18 cellular contexts compared by ENCODE assay signal in genomic region chr5:9483251-9483650, GRCh38.
DNase-seq lines count a peak whose midpoint lies in the region; ATAC-seq and TF ChIP-seq lines count a peak whose summit lies in the region.
"Had no signal": no experiment of that assay in that cellular context is flagged by ENCODE, and none has a peak within 500 bp of the region (broad histone marks: within the 10 kb centered on the region; RNA-seq: fewer than 3 reads in every experiment).

No MANE protein-coding gene starts in this region.

- H3K27ac ChIP-seq in SK-N-SH (ENCODE audit: low read depth in 2 of 2, low read length in 1 of 2): peak overlapping the region in 1 of 2 experiments; percentile 30; a peak in 1 of 4 replicates
- peak overlapping the region; percentile 55 for H3K27ac ChIP-seq in hepatocyte
- H3K27ac ChIP-seq: testis had no signal

- CTCF ChIA-PET in SK-N-SH (lab: Yijun Ruan, JAX): interaction anchor here (0.8 to 1.0 kb wide), 2 partner anchors 9 to 16 kb away, joined by 3 to 4 read pairs; no protein-coding TSS in a partner anchor

- ATAC-seq in SK-N-SH treated with all-trans-retinoic acid at 6 μM for 48 hours: peak; percentile 57
- no peak for ATAC-seq in HG02981 (IDR thresholded peaks at IDR 0.05; ENCODE audit: unreplicated experiment)
- ATAC-seq: activated naive CD8-positive, alpha-beta T cell treated with anti-CD3 and anti-CD28 coated beads, Interleukin-2, amount 50 U/mL, for 24 hours; activated T-helper 17 cell treated with anti-CD3 and anti-CD28 coated beads, Interleukin-2, amount 50 U/mL, for 72 hours; stimulated activated effector memory CD8-positive, alpha-beta T cell treated with anti-CD3 and anti-CD28 coated beads, Interleukin-12 subunit alpha, Interleukin-12 subunit beta, amount 100 ng/mL, for 72 hours had no signal

- H3K79me2 ChIP-seq in SK-N-SH (ENCODE audit: insufficient read depth) (no peaks in the 10 kb centered on the region), hepatocyte (no peaks in the 10 kb centered on the region)

- H4K20me1 ChIP-seq in SK-N-SH (ENCODE audit: insufficient read depth) (no peaks in the 10 kb centered on the region), hepatocyte (ENCODE audit: insufficient read depth, poor library complexity, severe bottlenecking) (no peaks in the 10 kb centered on the region)

- H2AFZ ChIP-seq in SK-N-SH (ENCODE audit: low read depth) (no peak overlapping the region), hepatocyte (peak overlapping the region; percentile 23)

- H3K9ac ChIP-seq in SK-N-SH: no peak overlapping the region

- TF ChIP-seq RAD21 in SK-N-SH (IDR thresholded peaks at IDR 0.05; ENCODE audit: low read length): no peak

- TF ChIP-seq CTCF in SK-N-SH (IDR thresholded peaks at IDR 0.05) (no peak), WI38 (IDR thresholded peaks at IDR 0.05; ENCODE audit: low read depth, low read length) (no peak), hepatocyte (IDR thresholded peaks at IDR 0.05; ENCODE audit: poor library complexity) (no peak)

- no peaks in the 10 kb centered on the region for H3F3A ChIP-seq in SK-N-SH (replicated peaks; ENCODE audit: insufficient read depth)

- POLR2A ChIA-PET in SK-N-SH (lab: Yijun Ruan, JAX): no interaction called here

- H3K4me1 ChIP-seq in SK-N-SH (ENCODE audit: control insufficient read depth in 1 of 2, insufficient read depth in 2 of 2, low read depth in 1 of 2, low read length in 1 of 2): no peaks in the 10 kb centered on the region; a peak in 2 of 4 replicates
- H3K4me1 ChIP-seq in hepatocyte (ENCODE audit: insufficient read depth): no peaks in the 10 kb centered on the region
- H3K4me1 ChIP-seq: testis had no signal

- no peak for TF ChIP-seq EP300 in SK-N-SH (IDR thresholded peaks at IDR 0.05; ENCODE audit: borderline replicate concordance in 1 of 2, low read depth in 1 of 2, low read length in 1 of 2)

- H3K36me3 ChIP-seq in SK-N-SH (replicated peaks in 1 of 2; ENCODE audit: control insufficient read depth in 1 of 2, insufficient read depth in 2 of 2, low read length in 1 of 2): no peaks in the 10 kb centered on the region
- no peaks in the 10 kb centered on the region for H3K36me3 ChIP-seq in hepatocyte (replicated peaks; ENCODE audit: insufficient read depth, low read depth)

- H3K4me3 ChIP-seq in SK-N-SH (ENCODE audit: low read depth in 2 of 2, low read length in 1 of 2) (no peak overlapping the region), WI38 (ENCODE audit: low read depth, low read length) (peak overlapping the region; percentile 42), hepatocyte (no peak overlapping the region)
- H3K4me3 ChIP-seq: testis had no signal

- DNase-seq in SK-N-SH (no peak), hepatocyte (ENCODE audit: low spot score) (no peak), NCI-H748 treated with DMSO at 0.1 percent for 48 hours (lab: John Stamatoyannopoulos, UW) (no peak), GM19240 (ENCODE audit: insufficient read length, low spot score) (no peak)
- DNase-seq in activated T-cell treated with anti-CD3 and anti-CD28 coated beads, Interleukin-2, amount 50 U/mL, for 48 hours: no peak
- DNase-seq: activated naive CD8-positive, alpha-beta T cell treated with anti-CD3 and anti-CD28 coated beads, Interleukin-2, amount 50 U/mL, for 24 hours; C1 segment of cervical spinal cord; effector memory CD4-positive, alpha-beta T cell; NCI-H1930; NCI-H510A treated with DMSO at 0.1 percent for 48 hours; SHP77 treated with DMSO at 0.1 percent for 48 hours; T-helper 2 cell; testis had no signal

- no peaks in the 10 kb centered on the region for H3K27me3 ChIP-seq in SK-N-SH (ENCODE audit: insufficient read depth)
- H3K27me3 ChIP-seq in hepatocyte: no peaks in the 10 kb centered on the region
- H3K27me3 ChIP-seq: testis had no signal

- H3K4me2 ChIP-seq in SK-N-SH (no peak overlapping the region), hepatocyte (peak overlapping the region; percentile 64)

- H3K9me3 ChIP-seq in SK-N-SH (no peaks in the 10 kb centered on the region), hepatocyte (ENCODE audit: low read depth) (no peaks in the 10 kb centered on the region)
- H3K9me3 ChIP-seq: testis had no signal

- no peaks in the 10 kb centered on the region for H3K9me2 ChIP-seq in SK-N-SH
- no peaks in the 10 kb centered on the region for H3K9me2 ChIP-seq in hepatocyte (replicated peaks; ENCODE audit: insufficient read depth)

- 55% methylated on average over 3 of the region's 3 CpGs for WGBS in SK-N-SH (ENCODE audit: low lambda C conversion rate)
- 52% methylated on average over 3 of the region's 3 CpGs for WGBS in hepatocyte (ENCODE audit: low lambda C conversion rate, missing lambda C conversion rate)

TF ChIP-seq in SK-N-SH treated with all-trans-retinoic acid at 6 μM for 48 hours, 23 proteins besides CTCF, POLR2A, EP300 and RAD21 (continues in another document):
- no peak for TF ChIP-seq ZNF8 (CRISPR knock-in tag; IDR thresholded peaks at IDR 0.05)
- no peak for TF ChIP-seq PATZ1 (CRISPR knock-in tag; IDR thresholded peaks at IDR 0.05; ENCODE audit: borderline replicate concordance)
- no peak for TF ChIP-seq ZNF565 (CRISPR knock-in tag; conservative IDR thresholded peaks at IDR 0.05; ENCODE audit: low read depth)
- TF ChIP-seq ZNF70 (CRISPR knock-in tag; IDR thresholded peaks at IDR 0.05): no peak
- no peak for TF ChIP-seq SNAI2 (CRISPR knock-in tag; IDR thresholded peaks at IDR 0.05)
- TF ChIP-seq POU6F1 (CRISPR knock-in tag; IDR thresholded peaks at IDR 0.05; ENCODE audit: borderline replicate concordance, low read depth): no peak
- no peak for TF ChIP-seq ARNTL (CRISPR knock-in tag; IDR thresholded peaks at IDR 0.05; ENCODE audit: borderline replicate concordance, low read depth)

TF ChIP-seq in SK-N-SH, 30 proteins besides CTCF, POLR2A, EP300 and RAD21 (continues in another document):
- TF ChIP-seq TCF12 (IDR thresholded peaks at IDR 0.05): no peak
- TF ChIP-seq TAF1 (IDR thresholded peaks at IDR 0.05; ENCODE audit: borderline replicate concordance, low read depth, low read length): no peak
- TF ChIP-seq YY1 (IDR thresholded peaks at IDR 0.05; ENCODE audit: low read depth): no peak
- no peak for TF ChIP-seq FOXM1 (IDR thresholded peaks at IDR 0.05; ENCODE audit: low read depth)
- no peak for TF ChIP-seq USF1 (IDR thresholded peaks at IDR 0.05; ENCODE audit: borderline replicate concordance, low read depth)
- no peak for TF ChIP-seq REST (IDR thresholded peaks at IDR 0.05; ENCODE audit: low read depth, low read length)
- no peak for TF ChIP-seq MXI1 (IDR thresholded peaks at IDR 0.05; ENCODE audit: low read depth, low read length)
- no peak for TF ChIP-seq POLR2AphosphoS5 (IDR thresholded peaks at IDR 0.05; ENCODE audit: low read depth, low read length)
- no peak for TF ChIP-seq MAX (IDR thresholded peaks at IDR 0.05; ENCODE audit: low read depth)
- TF ChIP-seq ELF1 (IDR thresholded peaks at IDR 0.05): no peak
- no peak for TF ChIP-seq FOSL2 (IDR thresholded peaks at IDR 0.05; ENCODE audit: borderline replicate concordance, low read depth)
- TF ChIP-seq USF2 (IDR thresholded peaks at IDR 0.05; ENCODE audit: borderline replicate concordance, low read depth, low read length): no peak
- no peak for TF ChIP-seq SIN3A (IDR thresholded peaks at IDR 0.05; ENCODE audit: borderline replicate concordance, low read depth, low read length)
- TF ChIP-seq TEAD4 (IDR thresholded peaks at IDR 0.05; ENCODE audit: borderline replicate concordance, insufficient read depth): no peak
- TF ChIP-seq RCOR1 (IDR thresholded peaks at IDR 0.05; ENCODE audit: low read length): no peak
